In genomic region chr1:25695066-25695990, GRCh38 we compare ENCODE assay signal across 9 cellular contexts.
DNase-seq lines count a peak whose midpoint lies in the region; ATAC-seq and TF ChIP-seq lines count a peak whose summit lies in the region.
"Had no signal": no experiment of that assay in that cellular context is flagged by ENCODE, and none has a peak within 500 bp of the region (broad histone marks: within the 10 kb centered on the region; RNA-seq: fewer than 3 reads in every experiment).

No MANE protein-coding gene starts in this region.

- intact Hi-C loops in MCF 10A (cut with micrococcal nuclease) (loop anchor here (5.0 kb wide), 1 partner anchor 102 kb away; no protein-coding TSS in a partner anchor), testis (cut with DNase I; ENCODE audit: low total_unique reads) (loop anchor here (5.0 kb wide), 1 partner anchor 47 kb away; no protein-coding TSS in a partner anchor)

- H3K9me3 ChIP-seq in testis: no peaks in the 10 kb centered on the region

- TF ChIP-seq POLR2A in testis (IDR thresholded peaks at IDR 0.05): no peak

- H3K27me3 Mint-ChIP-seq in stimulated activated naive CD8-positive, alpha-beta T cell treated with anti-CD3 and anti-CD28 coated beads, Interleukin-15, Interleukin-2, amounts not matched to agents 100 ng/mL and 50 ng/mL, for 24 hours: no peaks in the 10 kb centered on the region
- no peaks in the 10 kb centered on the region for H3K27me3 Mint-ChIP-seq in stimulated activated naive CD8-positive, alpha-beta T cell treated with anti-CD3 and anti-CD28 coated beads, Interleukin-15, amount 100 ng/mL, for 72 hours
- H3K27me3 Mint-ChIP-seq in MCF 10A (ENCODE audit: insufficient read depth, unreplicated experiment): no peaks in the 10 kb centered on the region
- H3K27me3 Mint-ChIP-seq: central memory CD8-positive, alpha-beta T cell had no signal

- H3K4me3 Mint-ChIP-seq in stimulated activated naive CD8-positive, alpha-beta T cell treated with anti-CD3 and anti-CD28 coated beads, Interleukin-15, Interleukin-2, amounts not matched to agents 100 ng/mL and 50 ng/mL, for 24 hours: no peak overlapping the region
- H3K4me3 Mint-ChIP-seq in stimulated activated naive CD8-positive, alpha-beta T cell treated with anti-CD3 and anti-CD28 coated beads, Interleukin-15, amount 100 ng/mL, for 72 hours: peak overlapping the region in 1 of 2 donors; percentile 42
- H3K4me3 Mint-ChIP-seq in MCF 10A (ENCODE audit: unreplicated experiment): no peak overlapping the region
- H3K4me3 Mint-ChIP-seq: central memory CD8-positive, alpha-beta T cell had no signal

- H3K4me1 ChIP-seq in testis: peaks cover 36% of the 10 kb centered on the region

- ATAC-seq in stimulated activated naive CD8-positive, alpha-beta T cell treated with anti-CD3 and anti-CD28 coated beads, Interleukin-15, amount 100 ng/mL, for 72 hours: no peak
- ATAC-seq in HG03196 (IDR thresholded peaks at IDR 0.05; ENCODE audit: unreplicated experiment): no peak
- ATAC-seq in HG03520 (IDR thresholded peaks at IDR 0.05; ENCODE audit: unreplicated experiment): no peak
- ATAC-seq in GM19328 (IDR thresholded peaks at IDR 0.05; ENCODE audit: unreplicated experiment): no peak

- H3K36me3 Mint-ChIP-seq in stimulated activated naive CD8-positive, alpha-beta T cell treated with anti-CD3 and anti-CD28 coated beads, Interleukin-15, Interleukin-2, amounts not matched to agents 100 ng/mL and 50 ng/mL, for 24 hours (ENCODE audit: low read depth): no peaks in the 10 kb centered on the region
- no peaks in the 10 kb centered on the region for H3K36me3 Mint-ChIP-seq in MCF 10A (ENCODE audit: insufficient read depth, unreplicated experiment)

- peaks cover 38% of the 10 kb centered on the region for H3K4me1 Mint-ChIP-seq in stimulated activated naive CD8-positive, alpha-beta T cell treated with anti-CD3 and anti-CD28 coated beads, Interleukin-15, Interleukin-2, amounts not matched to agents 100 ng/mL and 50 ng/mL, for 24 hours (ENCODE audit: low read depth)
- peaks cover 67% of the 10 kb centered on the region for H3K4me1 Mint-ChIP-seq in stimulated activated naive CD8-positive, alpha-beta T cell treated with anti-CD3 and anti-CD28 coated beads, Interleukin-15, amount 100 ng/mL, for 72 hours
- peaks cover 13% of the 10 kb centered on the region for H3K4me1 Mint-ChIP-seq in MCF 10A (ENCODE audit: insufficient read depth, unreplicated experiment)

- no peak overlapping the region for H3K4me3 ChIP-seq in testis

- CTCF ChIA-PET in MCF 10A (lab: Yijun Ruan, JAX): interaction anchor here (0.6 to 1.5 kb wide), 5 partner anchors 34 to 208 kb away, joined by 3 to 6 read pairs (median 4); no protein-coding TSS in a partner anchor

- BruUV-seq in MCF 10A (replicated peaks; lab: Mats Ljungman, UMichigan): no TSS peak

- TF ChIP-seq CTCF in MCF 10A (IDR thresholded peaks at IDR 0.05; ENCODE audit: unreplicated experiment) (peak; percentile 6), testis (IDR thresholded peaks at IDR 0.05) (no peak)

- 73 to 74% methylated on average over 20 to 22 of the region's 22 CpGs for WGBS in testis, 2 donors

- no peaks in the 10 kb centered on the region for H3K36me3 ChIP-seq in testis (ENCODE audit: low read depth, missing control alignments)

- POLR2A ChIA-PET in MCF 10A (lab: Yijun Ruan, JAX): interaction anchor here (0.7 to 1.4 kb wide), 8 partner anchors 12 to 84 kb away, joined by 3 to 4 read pairs (median 3); no protein-coding TSS in a partner anchor

- H3K27me3 ChIP-seq in layer of hippocampus (ENCODE audit: control insufficient read depth, insufficient read depth, low read length) (no peaks in the 10 kb centered on the region), testis (no peaks in the 10 kb centered on the region)

- H3K27ac ChIP-seq in layer of hippocampus (ENCODE audit: low read depth, low read length) (peak overlapping the region; percentile 53), testis (peak overlapping the region in 1 of 2 donors; percentile 2)

- DNase-seq in stimulated activated naive CD8-positive, alpha-beta T cell treated with anti-CD3 and anti-CD28 coated beads, Interleukin-15, amount 100 ng/mL, for 72 hours: no peak
- DNase-seq in MCF 10A (ENCODE audit: unreplicated experiment) (peak; percentile 92), testis (peak; percentile 78)

- H3K9me3 Mint-ChIP-seq in stimulated activated naive CD8-positive, alpha-beta T cell treated with anti-CD3 and anti-CD28 coated beads, Interleukin-15, Interleukin-2, amounts not matched to agents 100 ng/mL and 50 ng/mL, for 24 hours: no peaks in the 10 kb centered on the region
- H3K9me3 Mint-ChIP-seq in stimulated activated naive CD8-positive, alpha-beta T cell treated with anti-CD3 and anti-CD28 coated beads, Interleukin-15, amount 100 ng/mL, for 72 hours: no peaks in the 10 kb centered on the region
- H3K9me3 Mint-ChIP-seq in MCF 10A (ENCODE audit: unreplicated experiment): no peaks in the 10 kb centered on the region
- H3K9me3 Mint-ChIP-seq: central memory CD8-positive, alpha-beta T cell had no signal

- H3K27ac Mint-ChIP-seq in stimulated activated naive CD8-positive, alpha-beta T cell treated with anti-CD3 and anti-CD28 coated beads, Interleukin-15, Interleukin-2, amounts not matched to agents 100 ng/mL and 50 ng/mL, for 24 hours: peak overlapping the region; percentile 12
- no peak overlapping the region for H3K27ac Mint-ChIP-seq in stimulated activated naive CD8-positive, alpha-beta T cell treated with anti-CD3 and anti-CD28 coated beads, Interleukin-15, amount 100 ng/mL, for 72 hours
- H3K27ac Mint-ChIP-seq in MCF 10A (ENCODE audit: low read depth, unreplicated experiment): peak overlapping the region; percentile 57

Comparison
In these comparisons a context has a peak if more than half of its experiments do, and no peak if none do; other contexts are left out.
1. H3K27ac Mint-ChIP-seq: peak in stimulated activated naive CD8-positive, alpha-beta T cell treated with anti-CD3 and anti-CD28 coated beads, Interleukin-15, Interleukin-2, amounts not matched to agents 100 ng/mL and 50 ng/mL, for 24 hours (single experiment) and MCF 10A (single experiment); none in stimulated activated naive CD8-positive, alpha-beta T cell treated with anti-CD3 and anti-CD28 coated beads, Interleukin-15, amount 100 ng/mL, for 72 hours (0 of 2).
2. DNase-seq: peak in MCF 10A (single experiment) and testis (single experiment); none in stimulated activated naive CD8-positive, alpha-beta T cell treated with anti-CD3 and anti-CD28 coated beads, Interleukin-15, amount 100 ng/mL, for 72 hours (0 of 2).